In the genomic region with DNA sequence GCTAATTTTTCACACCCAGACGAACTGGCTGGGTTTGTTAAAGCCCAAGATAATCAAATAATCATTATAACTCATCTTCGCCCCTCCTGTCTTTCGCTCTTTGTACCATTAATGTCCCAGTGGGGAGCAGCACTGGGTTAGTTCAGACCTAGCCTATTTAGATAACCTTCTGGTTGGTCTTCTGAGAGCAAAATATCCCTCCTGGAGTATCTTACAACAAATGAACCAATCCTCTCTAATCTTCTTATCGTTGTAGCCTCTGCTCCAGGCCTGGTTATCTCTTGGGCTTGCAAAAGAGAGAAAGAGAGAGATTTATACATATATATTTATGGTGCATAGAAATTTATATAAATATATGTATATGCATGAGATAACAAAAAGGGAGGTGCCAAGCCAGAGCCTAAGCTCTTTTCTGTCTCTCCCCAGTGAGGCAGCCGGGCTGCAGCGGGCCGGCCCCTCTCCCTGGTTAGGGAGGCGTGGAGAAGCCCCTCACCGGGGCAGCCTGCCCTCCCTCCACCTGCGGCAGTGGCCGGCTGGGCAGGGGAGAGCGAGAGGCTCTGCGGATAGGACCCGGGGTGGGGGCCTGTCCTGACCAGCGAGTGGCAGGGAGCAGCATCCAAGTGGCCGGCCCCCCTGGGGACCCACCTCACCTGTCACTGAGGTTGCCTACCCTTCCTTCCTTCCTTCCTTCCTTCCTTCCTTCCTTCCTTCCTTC, we compare ENCODE assay signal across 23 cellular contexts.
"Had no signal": no experiment of that assay in that cellular context is flagged by ENCODE, and none has a peak within 500 bp of the region (broad histone marks: within the 10 kb centered on the region; RNA-seq: fewer than 3 reads in every experiment).

No MANE protein-coding gene starts in this region.

- H3K27ac ChIP-seq: colonic mucosa, gastrocnemius medialis, ovary, psoas muscle, sigmoid colon, thoracic aorta, tibial nerve, upper lobe of left lung had no signal

- H3K9me3 ChIP-seq: colonic mucosa, gastrocnemius medialis, ovary, psoas muscle, sigmoid colon, thoracic aorta, tibial nerve, upper lobe of left lung had no signal

- DNase-seq: colonic mucosa; foreskin fibroblast; gastrocnemius medialis; head of caudate nucleus; naive B cell; nucleus accumbens; ovary; posterior cingulate gyrus; psoas muscle; right cardiac atrium; sigmoid colon; stimulated activated CD4-positive, alpha-beta T cell treated with anti-CD3 and anti-CD28 coated beads, Interleukin-2, amount 100 ng/mL, for 24 hours; stimulated activated CD4-positive, alpha-beta T cell treated with anti-CD3 and anti-CD28 coated beads, Interleukin-4, amount 100 ng/mL, for 24 hours; stimulated activated naive B cell treated with anti-CD40 and anti-IgM and Interleukin-4, amounts not matched to agents 10 μg/mL and 1 μg/mL and 100 μg/mL, for 72 hours had no signal

- H3K4me3 ChIP-seq: colonic mucosa, gastrocnemius medialis, lung, ovary, psoas muscle, sigmoid colon, thoracic aorta, tibial nerve, upper lobe of left lung had no signal

- H3K9me3 Mint-ChIP-seq: dendritic cell treated with granulocyte-macrophage colony-stimulating factor and Interleukin-4, amounts not matched to agents 40 ng/mL and 50 ng/mL, for 4 days; naive B cell; natural killer cell treated with Interleukin-12 subunit alpha and Interleukin-12 subunit beta and Interleukin-15 and Interleukin-18, amount 100 ng/mL, for 72 hours; neural crest cell; stimulated activated naive B cell treated with anti-CD40 and anti-IgM and Interleukin-4, amounts not matched to agents 10 μg/mL and 1 μg/mL and 100 μg/mL, for 72 hours; stimulated activated naive CD8-positive, alpha-beta T cell treated with anti-CD3 and anti-CD28 coated beads, Interleukin-15, Interleukin-2, amounts not matched to agents 100 ng/mL and 50 ng/mL, for 24 hours had no signal

- ATAC-seq: gastrocnemius medialis; natural killer cell treated with Interleukin-12 subunit alpha and Interleukin-12 subunit beta and Interleukin-15 and Interleukin-18, amount 100 ng/mL, for 72 hours; psoas muscle; right cardiac atrium; stimulated activated naive B cell treated with anti-CD40 and anti-IgM and Interleukin-4, amounts not matched to agents 10 μg/mL and 1 μg/mL and 100 μg/mL, for 72 hours had no signal

- H3K36me3 Mint-ChIP-seq: memory B cell; naive B cell; natural killer cell treated with Interleukin-12 subunit alpha and Interleukin-12 subunit beta and Interleukin-15 and Interleukin-18, amount 100 ng/mL, for 72 hours; stimulated activated naive B cell treated with anti-CD40 and anti-IgM and Interleukin-4, amounts not matched to agents 10 μg/mL and 1 μg/mL and 100 μg/mL, for 72 hours had no signal

- H3K4me3 Mint-ChIP-seq: dendritic cell treated with granulocyte-macrophage colony-stimulating factor and Interleukin-4, amounts not matched to agents 40 ng/mL and 50 ng/mL, for 4 days; memory B cell; naive B cell; natural killer cell treated with Interleukin-12 subunit alpha and Interleukin-12 subunit beta and Interleukin-15 and Interleukin-18, amount 100 ng/mL, for 72 hours; neural crest cell; stimulated activated naive B cell treated with anti-CD40 and anti-IgM and Interleukin-4, amounts not matched to agents 10 μg/mL and 1 μg/mL and 100 μg/mL, for 72 hours; stimulated activated naive CD8-positive, alpha-beta T cell treated with anti-CD3 and anti-CD28 coated beads, Interleukin-15, Interleukin-2, amounts not matched to agents 100 ng/mL and 50 ng/mL, for 24 hours had no signal

- H3K4me1 Mint-ChIP-seq: memory B cell had no signal

- H3K36me3 ChIP-seq: colonic mucosa, gastrocnemius medialis, ovary, sigmoid colon, thoracic aorta, tibial nerve, upper lobe of left lung had no signal

- H3K27me3 ChIP-seq: colonic mucosa, ovary, upper lobe of left lung had no signal

- H3K4me1 ChIP-seq: colonic mucosa, gastrocnemius medialis, psoas muscle, sigmoid colon, tibial nerve, upper lobe of left lung had no signal

- H3K27ac Mint-ChIP-seq: dendritic cell treated with granulocyte-macrophage colony-stimulating factor and Interleukin-4, amounts not matched to agents 40 ng/mL and 50 ng/mL, for 4 days; memory B cell; naive B cell; natural killer cell treated with Interleukin-12 subunit alpha and Interleukin-12 subunit beta and Interleukin-15 and Interleukin-18, amount 100 ng/mL, for 72 hours; stimulated activated naive B cell treated with anti-CD40 and anti-IgM and Interleukin-4, amounts not matched to agents 10 μg/mL and 1 μg/mL and 100 μg/mL, for 72 hours; stimulated activated naive CD8-positive, alpha-beta T cell treated with anti-CD3 and anti-CD28 coated beads, Interleukin-15, Interleukin-2, amounts not matched to agents 100 ng/mL and 50 ng/mL, for 24 hours had no signal
